8 cellular contexts compared by ENCODE assay signal in genomic region chr3:49028673-49029562, GRCh38. TPM values are rescaled to one million over a fixed set of nuclear protein-coding genes. Genes with fewer than 3 reads are reported as not detected.
DNase-seq lines count a peak whose midpoint lies in the region; ATAC-seq and TF ChIP-seq lines count a peak whose summit lies in the region.

Gene IMPDH2 (minus strand): TSS chr3:49029398. CDS start chr3:49029350, 48 bp downstream.

- intact Hi-C loops in T-helper 1 cell treated with Interleukin-12 subunit alpha and Interleukin-12 subunit beta and Interleukin-4 antibody, amounts not matched to agents 30 ng/mL and 1 ng/mL, for 36 hours (cut with micrococcal nuclease), result loop anchor here (1.0 to 10.0 kb wide), 14 partner anchors 8 to 1266 kb away; partner anchors contain the start of genes CDC25A, DAG1, GNAI2 and GPX1
- intact Hi-C loops in left ventricle myocardium inferior (cut with micrococcal nuclease) (no loop called here), prostate gland (cut with DNase I) (no loop called here)

- peak; percentile 89 for ATAC-seq in HG02840 (IDR thresholded peaks at IDR 0.05; ENCODE audit: low FRiP score, unreplicated experiment)

- H3K9me3 ChIP-seq in left ventricle myocardium inferior (replicated peaks) (no peaks in the 10 kb centered on the region), prostate gland (no peaks in the 10 kb centered on the region)

- DNase-seq in GM13976 (ENCODE audit: low spot score), result peak; percentile 92
- DNase-seq in NCI-H146 (lab: John Stamatoyannopoulos, UW), result peak; percentile 84
- DNase-seq in amniotic epithelial cell (ENCODE audit: low read depth), result peak; percentile 80
- peak; percentile 93 for DNase-seq in left ventricle myocardium inferior
- peak; percentile 91 for DNase-seq in prostate gland (ENCODE audit: low spot score)
- peak; percentile 94 for DNase-seq in ureter (ENCODE audit: low spot score)

- in situ Hi-C loops in GM13976 (cut with MboI; ENCODE audit: low sequenced_read_pairs, unreplicated experiment), result no loop called here

- H3K27me3 ChIP-seq in left ventricle myocardium inferior (ENCODE audit: low read depth), result no peaks in the 10 kb centered on the region
- no peaks in the 10 kb centered on the region for H3K27me3 ChIP-seq in prostate gland (replicated peaks; ENCODE audit: insufficient read depth)

- H3K4me1 ChIP-seq in left ventricle myocardium inferior (peaks cover 61% of the 10 kb centered on the region), prostate gland (replicated peaks) (peaks cover 6% of the 10 kb centered on the region)

- H3K27ac ChIP-seq in left ventricle myocardium inferior (replicated peaks) (peak within 1 kb of the TSS; percentile 94), prostate gland (peak within 1 kb of the TSS; percentile 87 to 90)

- H3K4me3 ChIP-seq in left ventricle myocardium inferior (peak within 1 kb of the TSS; percentile 87), prostate gland (peak within 1 kb of the TSS; percentile 34 to 56)

- TF ChIP-seq POLR2A in prostate gland (IDR thresholded peaks at IDR 0.05), result peak; percentile 92

- H3K36me3 ChIP-seq in left ventricle myocardium inferior (peaks cover 66% of the 10 kb centered on the region), prostate gland (peaks cover 5 to 25% of the 10 kb centered on the region in 2 donors)

- peak; percentile 3 for TF ChIP-seq CTCF in GM13976 (IDR thresholded peaks at IDR 0.05; ENCODE audit: borderline replicate concordance, control extremely low read depth, extremely low read depth, insufficient read depth, missing control alignments)
- peak; percentile 12 for TF ChIP-seq CTCF in left ventricle myocardium inferior (IDR thresholded peaks at IDR 0.05; ENCODE audit: borderline replicate concordance)
- TF ChIP-seq CTCF in prostate gland (IDR thresholded peaks at IDR 0.05), result peak in 2 of 4 experiments; percentile 39 to 41

- WGBS in prostate gland, result 2% methylated on average over 54 of the region's 55 CpGs

RNA-seq across cellular contexts. Expression of gene IMPDH2, which starts in this region (rescaled TPM):
- total RNA-seq in T-helper 1 cell treated with Interleukin-12 subunit alpha and Interleukin-12 subunit beta and Interleukin-4 antibody, amounts not matched to agents 30 ng/mL and 1 ng/mL, for 36 hours, result 157 and 161 TPM in 2 replicates
- total RNA-seq in left ventricle myocardium inferior (46.9 TPM), prostate gland (100 to 1,000 TPM; 110 to 186 TPM), ureter (268 TPM)

Comparison
In these comparisons a context has a peak if more than half of its experiments do, and no peak if none do; other contexts are left out.
1. Peak in every context shown above with its lines: DNase-seq, ATAC-seq, H3K4me3 ChIP-seq and H3K27ac ChIP-seq.